Comparison of ENCODE assay signal across 18 cellular contexts in genomic region chr4:53680168-53680567, GRCh38.
DNase-seq lines count a peak whose midpoint lies in the region; ATAC-seq and TF ChIP-seq lines count a peak whose summit lies in the region.
"Had no signal": no experiment of that assay in that cellular context is flagged by ENCODE, and none has a peak within 500 bp of the region (broad histone marks: within the 10 kb centered on the region; RNA-seq: fewer than 3 reads in every experiment).

No MANE protein-coding gene starts in this region.

- H3K9me3 ChIP-seq in mesenchymal stem cell (ENCODE audit: control insufficient read depth, low read length): peaks cover 3% of the 10 kb centered on the region

- H2BK5ac ChIP-seq in mesenchymal stem cell (ENCODE audit: low read depth, low read length, poor library complexity, severe bottlenecking): no peak overlapping the region

- 95% methylated on average over 2 of the region's 2 CpGs for WGBS in mesenchymal stem cell

- TF ChIP-seq CTCF in foreskin keratinocyte (conservative IDR thresholded peaks at IDR 0.05): peak; percentile 8

- H2BK15ac ChIP-seq in mesenchymal stem cell (ENCODE audit: low read depth, poor library complexity, severe bottlenecking): peak overlapping the region; percentile 74

- peak overlapping the region; percentile 34 for H4K91ac ChIP-seq in mesenchymal stem cell (ENCODE audit: low read length)

- H3K23ac ChIP-seq in mesenchymal stem cell (ENCODE audit: low read length in 2 of 2): no peak overlapping the region

- H3K4me2 ChIP-seq in mesenchymal stem cell (ENCODE audit: low read length, poor library complexity, severe bottlenecking): no peak overlapping the region
- H3K4me2 ChIP-seq: BLaER1 had no signal

- H2AK5ac ChIP-seq in mesenchymal stem cell (ENCODE audit: low read length, severe bottlenecking): no peak overlapping the region

- peaks cover 28% of the 10 kb centered on the region for H3K27me3 ChIP-seq in foreskin keratinocyte
- no peaks in the 10 kb centered on the region for H3K27me3 ChIP-seq in mesenchymal stem cell (ENCODE audit: control insufficient read depth in 1 of 2, insufficient read depth in 1 of 2, low read length in 2 of 2)
- H3K27me3 ChIP-seq: BLaER1 had no signal

- no peak overlapping the region for H3K9ac ChIP-seq in mesenchymal stem cell (ENCODE audit: low read length)
- H3K9ac ChIP-seq: BLaER1, GM23248 had no signal

- H3K18ac ChIP-seq in mesenchymal stem cell (ENCODE audit: low read depth in 1 of 2, low read length in 2 of 2): peak overlapping the region in 1 of 2 experiments; percentile 28

- no peak overlapping the region for H2AFZ ChIP-seq in mesenchymal stem cell (ENCODE audit: low read depth, low read length)
- H2AFZ ChIP-seq: GM23248 had no signal

- H3K27ac ChIP-seq in foreskin keratinocyte (no peak overlapping the region), mesenchymal stem cell (ENCODE audit: low read length, poor library complexity, severe bottlenecking) (no peak overlapping the region)
- H3K27ac ChIP-seq: BLaER1, C4-2B, GM23248 had no signal

- H3K4me1 ChIP-seq in foreskin keratinocyte: no peaks in the 10 kb centered on the region
- H3K4me1 ChIP-seq in mesenchymal stem cell (ENCODE audit: control insufficient read depth, insufficient read depth, low read depth, low read length): no peaks in the 10 kb centered on the region
- H3K4me1 ChIP-seq: BLaER1 had no signal

- no peaks in the 10 kb centered on the region for H3K79me1 ChIP-seq in mesenchymal stem cell (replicated peaks; ENCODE audit: low read length, poor library complexity, severe bottlenecking)

- no peak overlapping the region for H3K14ac ChIP-seq in mesenchymal stem cell (ENCODE audit: low read length in 2 of 2)

- H2BK120ac ChIP-seq in mesenchymal stem cell (ENCODE audit: low read depth, low read length): no peak overlapping the region

- no peak overlapping the region for H3K4ac ChIP-seq in mesenchymal stem cell (ENCODE audit: low read depth in 1 of 2, low read length in 2 of 2)

- H3K4me3 ChIP-seq in mesenchymal stem cell (ENCODE audit: insufficient read depth in 1 of 2, low read depth in 1 of 2, low read length in 2 of 2): no peak overlapping the region
- H3K4me3 ChIP-seq: BLaER1, GM12878, GM23248 had no signal

- H3K36me3 ChIP-seq in mesenchymal stem cell (ENCODE audit: control insufficient read depth in 1 of 2, insufficient read depth in 2 of 2, low read depth in 1 of 2, low read length in 2 of 2): no peaks in the 10 kb centered on the region
- H3K36me3 ChIP-seq: BLaER1 had no signal

- H4K8ac ChIP-seq in mesenchymal stem cell (ENCODE audit: low read length): peak overlapping the region; percentile 7

- ATAC-seq in foreskin keratinocyte (no peak), HG02885 (IDR thresholded peaks at IDR 0.05; ENCODE audit: poor library complexity, unreplicated experiment) (no peak)
- ATAC-seq: CD8-positive, alpha-beta T cell; GM12878; HCT116 had no signal

- peak overlapping the region; percentile 50 to 59 for H2BK12ac ChIP-seq in mesenchymal stem cell (ENCODE audit: low read length in 2 of 2)

- DNase-seq in LHCN-M2 (ENCODE audit: low read depth) (peak; percentile 20), foreskin keratinocyte (no peak), mesenchymal stem cell (no peak), NAMALWA (ENCODE audit: low spot score) (no peak), GOT3 (lab: John Stamatoyannopoulos, UW) (no peak)
- DNase-seq: CD4-positive, CD25-positive, alpha-beta regulatory T cell; CD8-positive, alpha-beta T cell; DMS 273 treated with DMSO at 0.1 percent for 48 hours; DMS79; EL; GDM1; GM23248; H9 had no signal
